In the genomic region with DNA sequence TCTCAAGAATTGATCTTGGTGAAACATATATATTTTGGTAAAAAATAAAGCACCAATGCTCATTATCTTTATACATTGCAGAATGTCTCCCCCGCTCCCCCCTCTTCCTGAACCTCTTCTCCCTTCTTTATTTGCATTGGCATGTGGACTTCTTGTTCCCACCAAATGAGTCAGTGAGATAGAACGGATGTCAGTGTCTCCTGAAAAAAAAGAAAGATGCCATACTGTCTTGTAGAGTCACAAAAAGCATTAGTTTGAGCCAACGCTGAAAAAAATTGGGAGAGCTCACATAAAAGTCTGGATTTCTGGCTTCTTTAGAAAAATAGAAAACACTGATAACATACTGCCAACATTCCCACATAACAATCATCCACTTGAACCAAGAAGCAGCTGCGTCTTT, we compare ENCODE assay signal across 16 cellular contexts. TPM values are rescaled to one million over a fixed set of nuclear protein-coding genes. Genes with fewer than 3 reads are reported as not detected.
DNase-seq lines count a peak whose midpoint lies in the region; TF ChIP-seq lines count a peak whose summit lies in the region.
"Had no signal": no experiment of that assay in that cellular context is flagged by ENCODE, and none has a peak within 500 bp of the region (broad histone marks: within the 10 kb centered on the region; RNA-seq: fewer than 3 reads in every experiment).

No MANE protein-coding gene starts in this region.

- no peaks in the 10 kb centered on the region for H3K36me3 Mint-ChIP-seq in neural progenitor cell

- no peak overlapping the region for H3K4me3 Mint-ChIP-seq in neural progenitor cell
- H3K4me3 Mint-ChIP-seq: CD4-positive, alpha-beta T cell had no signal

- H3K9me2 ChIP-seq in Karpas-422 (replicated peaks; ENCODE audit: insufficient read depth, low read length) = no peaks in the 10 kb centered on the region
- H3K9me2 ChIP-seq: SK-N-SH had no signal

- H3K9me3 Mint-ChIP-seq in neural progenitor cell = no peaks in the 10 kb centered on the region
- H3K9me3 Mint-ChIP-seq: CD4-positive, alpha-beta T cell had no signal

- TF ChIP-seq CTCF in fibroblast of pulmonary artery (IDR thresholded peaks at IDR 0.05; ENCODE audit: low read length, missing control alignments) (no peak), neural progenitor cell (IDR thresholded peaks at IDR 0.05) (no peak), tibial artery (IDR thresholded peaks at IDR 0.05) (no peak)

- H3K27ac ChIP-seq in Karpas-422 (ENCODE audit: low read length) (no peak overlapping the region), neural progenitor cell (no peak overlapping the region), tibial artery (no peak overlapping the region)

- H2AFZ ChIP-seq in Karpas-422 (ENCODE audit: low read length) (no peak overlapping the region), neural progenitor cell (replicated peaks) (peak overlapping the region; percentile 22)

- H4K20me1 ChIP-seq in Karpas-422 (ENCODE audit: insufficient read depth, low read depth, low read length) (no peaks in the 10 kb centered on the region), neural progenitor cell (ENCODE audit: low read depth) (no peaks in the 10 kb centered on the region)

- H3F3A ChIP-seq in neural progenitor cell (ENCODE audit: low read depth) = no peaks in the 10 kb centered on the region

- H3K4me3 ChIP-seq in Karpas-422 (ENCODE audit: low read length) (no peak overlapping the region), fibroblast of pulmonary artery (replicated peaks; ENCODE audit: low read depth, low read length) (no peak overlapping the region), neural progenitor cell (no peak overlapping the region), tibial artery (no peak overlapping the region)

- intact Hi-C loops in tibial artery (cut with DNase I; ENCODE audit: low total_unique reads) = no loop called here

- no peaks in the 10 kb centered on the region for H3K27me3 Mint-ChIP-seq in neural progenitor cell (ENCODE audit: insufficient read depth, low read depth)

- no peak overlapping the region for H3K27ac Mint-ChIP-seq in neural progenitor cell
- H3K27ac Mint-ChIP-seq: CD4-positive, alpha-beta T cell had no signal

- no peaks in the 10 kb centered on the region for H3K79me2 ChIP-seq in Karpas-422 (ENCODE audit: low read length)
- H3K79me2 ChIP-seq in neural progenitor cell (ENCODE audit: low read depth) = no peaks in the 10 kb centered on the region

- no peak overlapping the region for H3K9ac ChIP-seq in Karpas-422 (ENCODE audit: low read length)
- H3K9ac ChIP-seq in neural progenitor cell = no peak overlapping the region
- H3K9ac ChIP-seq: SK-N-SH had no signal

- H3K4me1 Mint-ChIP-seq in neural progenitor cell = no peaks in the 10 kb centered on the region

- H3K4me1 ChIP-seq in Karpas-422 (ENCODE audit: low read length) (no peaks in the 10 kb centered on the region), neural progenitor cell (no peaks in the 10 kb centered on the region), tibial artery (no peaks in the 10 kb centered on the region)

- H3K27me3 ChIP-seq in Karpas-422 (ENCODE audit: low read length) (no peaks in the 10 kb centered on the region), neural progenitor cell (no peaks in the 10 kb centered on the region), tibial artery (no peaks in the 10 kb centered on the region)

- H3K4me2 ChIP-seq in Karpas-422 (ENCODE audit: low read depth, low read length, poor library complexity, severe bottlenecking) (no peak overlapping the region), neural progenitor cell (no peak overlapping the region)
- H3K4me2 ChIP-seq: SK-N-SH had no signal

- no peaks in the 10 kb centered on the region for H3K9me3 ChIP-seq in Karpas-422 (ENCODE audit: low read length)
- H3K9me3 ChIP-seq in neural progenitor cell (ENCODE audit: low read depth) = no peaks in the 10 kb centered on the region
- no peaks in the 10 kb centered on the region for H3K9me3 ChIP-seq in tibial artery
- H3K9me3 ChIP-seq: SK-N-SH had no signal

- H3K36me3 ChIP-seq in Karpas-422 (ENCODE audit: insufficient read depth, low read length) (no peaks in the 10 kb centered on the region), neural progenitor cell (no peaks in the 10 kb centered on the region), tibial artery (no peaks in the 10 kb centered on the region)

- DNase-seq in ELR (ENCODE audit: low read depth) = peak; percentile 10
- DNase-seq in Karpas-422 = peak; percentile 9
- peak; percentile 94 for DNase-seq in fibroblast of pulmonary artery (ENCODE audit: low read depth)
- no peak for DNase-seq in neural progenitor cell (ENCODE audit: low spot score)
- no peak for DNase-seq in RKO (ENCODE audit: low spot score)
- no peak for DNase-seq in tibial artery
- DNase-seq in NCI-H1105 (lab: John Stamatoyannopoulos, UW) = no peak
- DNase-seq: AML-193; Calu3; CD4-positive, alpha-beta T cell; GDM1; IMR-90; MV-4-11; NCI-H146; Right ventricle myocardium superior; SK-N-SH had no signal

RNA-seq across cellular contexts. Expression of a gene that starts 32.0 kb away (rescaled TPM):
- not detected in 2 replicates for total RNA-seq in Karpas-422 (2014; rRNA removed; shearing (Covaris generic); ENCODE audit: low replicate concordance)
- total RNA-seq in neural progenitor cell (ENCODE audit: low replicate concordance) = 2.3 and 4.8 TPM in 2 replicates
- total RNA-seq: Calu3; CD4-positive, alpha-beta T cell; IMR-90; Right ventricle myocardium superior had no signal

Comparison
In these comparisons a context has a peak if more than half of its experiments do, and no peak if none do; other contexts are left out.
1. DNase-seq: peak in ELR (single experiment), Karpas-422 (single experiment) and fibroblast of pulmonary artery (single experiment); none in neural progenitor cell (single experiment), RKO (single experiment), tibial artery (0 of 2) and NCI-H1105 (single experiment).